ENCODE assay signal across 8 cellular contexts in the genomic region with DNA sequence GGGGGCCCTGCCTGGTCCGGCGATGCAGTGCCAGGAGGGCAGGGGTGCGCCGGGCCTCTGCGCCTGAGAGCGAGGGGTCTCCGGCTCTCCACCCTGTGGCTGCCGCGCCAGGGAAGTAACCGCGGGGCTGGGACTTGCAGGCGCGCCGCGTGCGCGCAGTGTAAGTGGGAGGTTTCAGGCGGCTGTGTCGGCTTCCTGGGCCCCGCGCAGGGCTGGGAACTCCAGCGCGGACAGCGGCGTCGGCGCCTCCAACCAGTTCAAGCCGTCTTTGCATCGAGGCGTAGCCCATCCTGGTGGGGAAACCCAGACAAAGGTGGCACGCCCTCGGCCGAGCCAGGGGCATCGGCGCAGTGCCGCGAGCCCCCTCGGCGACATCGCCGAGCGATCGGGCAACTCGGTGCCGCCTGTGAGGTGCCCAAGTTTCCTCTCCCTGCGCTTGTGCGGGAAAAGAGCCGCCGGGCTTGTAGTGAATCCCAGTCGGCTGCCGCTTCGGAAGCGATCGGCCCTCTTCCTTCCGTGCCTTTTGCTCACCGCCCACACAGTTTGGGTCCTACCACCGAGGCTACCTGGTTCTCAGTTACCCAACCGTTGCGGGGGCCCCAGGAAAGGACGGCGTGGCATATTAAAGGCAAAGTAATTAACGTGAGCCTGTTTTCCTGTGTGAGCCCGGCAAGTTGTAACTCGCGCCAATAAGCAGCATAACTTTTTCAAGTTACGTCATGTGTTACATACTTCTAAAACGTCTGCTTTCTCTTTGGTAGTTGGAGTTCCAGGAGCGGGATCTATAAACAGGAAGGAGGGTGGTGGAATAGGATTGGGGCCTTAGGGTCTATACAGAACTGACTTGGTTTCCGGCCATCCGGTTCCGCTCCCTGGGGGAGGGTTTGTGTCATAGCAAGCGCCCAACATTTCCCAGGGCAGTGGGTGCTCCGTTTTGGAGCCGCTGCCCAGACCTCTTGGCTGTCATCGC. TPM values are rescaled to one million over a fixed set of nuclear protein-coding genes. Genes with fewer than 3 reads are reported as not detected.
DNase-seq lines count a peak whose midpoint lies in the region; ATAC-seq and TF ChIP-seq lines count a peak whose summit lies in the region.

No MANE protein-coding gene starts in this region.

- peak overlapping the region; percentile 78 for H3K4me3 Mint-ChIP-seq in activated CD8-positive, alpha-beta memory T cell treated with anti-CD3 and anti-CD28 coated beads, Interleukin-2, amount 10 ng/mL, durations not matched to agents 7 days and 5 days
- peak overlapping the region; percentile 96 for H3K4me3 Mint-ChIP-seq in endothelial cell (ENCODE audit: unreplicated experiment)

- CTCF ChIA-PET in AG04449 (lab: Yijun Ruan, JAX): interaction anchor here (3.0 kb wide), 1 partner anchor 162 kb away, joined by 188 read pairs; no protein-coding TSS in a partner anchor
- CTCF ChIA-PET in activated CD8-positive, alpha-beta memory T cell treated with anti-CD3 and anti-CD28 coated beads, Interleukin-2, amount 10 ng/mL, durations not matched to agents 7 days and 5 days (lab: Charles Lee): interaction anchor here (0.9 kb wide), 1 partner anchor 172 kb away, joined by 3 read pairs; no protein-coding TSS in a partner anchor

- H3K27ac Mint-ChIP-seq in activated CD8-positive, alpha-beta memory T cell treated with anti-CD3 and anti-CD28 coated beads, Interleukin-2, amount 10 ng/mL, durations not matched to agents 7 days and 5 days: peak overlapping the region; percentile 62
- peak overlapping the region; percentile 96 for H3K27ac Mint-ChIP-seq in endothelial cell (ENCODE audit: unreplicated experiment)

- no peaks in the 10 kb centered on the region for H3K9me3 Mint-ChIP-seq in activated CD8-positive, alpha-beta memory T cell treated with anti-CD3 and anti-CD28 coated beads, Interleukin-2, amount 10 ng/mL, durations not matched to agents 7 days and 5 days (ENCODE audit: low read depth)
- H3K9me3 Mint-ChIP-seq in endothelial cell (ENCODE audit: unreplicated experiment): no peaks in the 10 kb centered on the region

- TF ChIP-seq CTCF in AG04449 (IDR thresholded peaks at IDR 0.05; ENCODE audit: insufficient read depth, low read length, missing control alignments) (peak; percentile 34), endothelial cell (IDR thresholded peaks at IDR 0.05; ENCODE audit: unreplicated experiment) (peak; percentile 24)

- H3K4me1 Mint-ChIP-seq in activated CD8-positive, alpha-beta memory T cell treated with anti-CD3 and anti-CD28 coated beads, Interleukin-2, amount 10 ng/mL, durations not matched to agents 7 days and 5 days: peaks cover 45% of the 10 kb centered on the region
- peaks cover 33% of the 10 kb centered on the region for H3K4me1 Mint-ChIP-seq in endothelial cell (ENCODE audit: unreplicated experiment)

- H3K4me3 ChIP-seq in AG04449 (ENCODE audit: low read depth, low read length): peak overlapping the region; percentile 89

- ATAC-seq in GM18858 (IDR thresholded peaks at IDR 0.05; ENCODE audit: unreplicated experiment) (peak; percentile 36), HG03135 (IDR thresholded peaks at IDR 0.05; ENCODE audit: unreplicated experiment) (peak; percentile 44)
- peak; percentile 65 for ATAC-seq in activated CD8-positive, alpha-beta memory T cell treated with anti-CD3 and anti-CD28 coated beads, Interleukin-2, amount 10 ng/mL, durations not matched to agents 7 days and 5 days

- DNase-seq in AG04449 (ENCODE audit: low read depth, low spot score): no peak
- peak; percentile 44 for DNase-seq in NOMO-1 treated with DMSO at 0.1 percent for 48 hours (lab: John Stamatoyannopoulos, UW; ENCODE audit: unreplicated experiment)
- DNase-seq in activated CD8-positive, alpha-beta memory T cell treated with anti-CD3 and anti-CD28 coated beads, Interleukin-2, amount 10 ng/mL, durations not matched to agents 7 days and 5 days: peak; percentile 74
- DNase-seq in endothelial cell (ENCODE audit: low spot score): peak; percentile 68
- DNase-seq in midbrain (lab: John Stamatoyannopoulos, UW): peak; percentile 22
- peak; percentile 41 to 53 for DNase-seq in stimulated activated CD8-positive, alpha-beta memory T cell treated with anti-CD3 and anti-CD28 coated beads, Interleukin-15, amount 100 ng/mL, for 48 hours (ENCODE audit: low read depth in 2 of 2)

- peaks cover 4% of the 10 kb centered on the region for H3K27me3 Mint-ChIP-seq in activated CD8-positive, alpha-beta memory T cell treated with anti-CD3 and anti-CD28 coated beads, Interleukin-2, amount 10 ng/mL, durations not matched to agents 7 days and 5 days
- peaks cover 7% of the 10 kb centered on the region for H3K27me3 Mint-ChIP-seq in endothelial cell (ENCODE audit: unreplicated experiment)

- H3K36me3 Mint-ChIP-seq in activated CD8-positive, alpha-beta memory T cell treated with anti-CD3 and anti-CD28 coated beads, Interleukin-2, amount 10 ng/mL, durations not matched to agents 7 days and 5 days: no peaks in the 10 kb centered on the region
- peaks cover 10% of the 10 kb centered on the region for H3K36me3 Mint-ChIP-seq in endothelial cell (ENCODE audit: low read depth, unreplicated experiment)

- POLR2A ChIA-PET in AG04449 (lab: Yijun Ruan, JAX): no interaction called here

RNA-seq across cellular contexts. Expression of a gene that starts 1.2 kb away (rescaled TPM):
- 10 to 100 TPM; 19.8 to 20.9 TPM for total RNA-seq in activated CD8-positive, alpha-beta memory T cell treated with anti-CD3 and anti-CD28 coated beads, Interleukin-2, amount 10 ng/mL, durations not matched to agents 7 days and 5 days
- 45.6 TPM for total RNA-seq in endothelial cell (ENCODE audit: unreplicated experiment)
